In the genomic region with DNA sequence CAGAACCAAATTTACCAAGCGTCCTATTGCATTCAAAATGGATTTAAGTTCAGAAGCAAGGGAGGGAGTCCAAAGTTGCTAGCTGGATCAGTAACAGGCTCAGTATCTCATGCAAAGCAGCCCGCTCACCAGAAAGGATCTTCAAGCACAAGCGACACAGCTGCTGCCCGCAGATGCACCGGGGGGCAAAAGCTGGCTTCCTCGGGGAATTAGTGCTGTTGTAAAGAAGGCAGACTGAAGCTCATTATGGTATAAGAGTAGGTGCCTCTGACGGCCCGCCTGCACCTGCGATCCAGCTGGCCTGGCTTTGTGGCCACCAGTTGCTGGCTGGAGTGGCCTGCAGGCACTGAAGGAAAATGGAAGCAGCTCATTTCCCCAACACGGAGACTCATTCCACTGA, we compare ENCODE assay signal across 14 cellular contexts.
A peak's percentile ranks its signal among the peaks of the same experiment; 100 is the strongest.
DNase-seq lines count a peak whose midpoint lies in the region; ATAC-seq, FAIRE-seq and TF ChIP-seq lines count a peak whose summit lies in the region.
"Had no signal": no experiment of that assay in that cellular context is flagged by ENCODE, and none has a peak within 500 bp of the region (broad histone marks: within the 10 kb centered on the region; RNA-seq: fewer than 3 reads in every experiment).

No MANE protein-coding gene starts in this region.

- H2BK15ac ChIP-seq in mesenchymal stem cell (ENCODE audit: low read depth, poor library complexity, severe bottlenecking), result no peak overlapping the region

- peak; percentile 51 for FAIRE-seq in GM19239 (lab: Jason Lieb, UNC)

- H3K4me2 ChIP-seq in BLaER1 (peak overlapping the region; percentile 87), mesenchymal stem cell (ENCODE audit: low read length, poor library complexity, severe bottlenecking) (no peak overlapping the region)

- in situ Hi-C loops in KBM-7 (cut with MboI; ENCODE audit: low pct_unique_long_range_greater_than_20kb, low sequenced_read_pairs), result no loop called here

- H3K9ac ChIP-seq in BLaER1, result peak overlapping the region; percentile 83
- peak overlapping the region; percentile 49 for H3K9ac ChIP-seq in mesenchymal stem cell (ENCODE audit: low read length)

- H2BK5ac ChIP-seq in mesenchymal stem cell (ENCODE audit: low read depth, low read length, poor library complexity, severe bottlenecking), result no peak overlapping the region

- TF ChIP-seq CTCF in GM20000 (IDR thresholded peaks at IDR 0.05; ENCODE audit: extremely low read depth, missing control alignments), result no peak

- no peak overlapping the region for H4K8ac ChIP-seq in mesenchymal stem cell (ENCODE audit: low read length)

- ATAC-seq in esophagus mucosa, result no peak

- H4K20me1 ChIP-seq in BLaER1, result no peaks in the 10 kb centered on the region

- H3K79me1 ChIP-seq in mesenchymal stem cell (replicated peaks; ENCODE audit: low read length, poor library complexity, severe bottlenecking), result peaks cover 6% of the 10 kb centered on the region

- DNase-seq in GM19239 (ENCODE audit: insufficient read length, low spot score), result no peak
- peak; percentile 86 to 90 for DNase-seq in NCI-H526 (lab: John Stamatoyannopoulos, UW)
- no peak for DNase-seq in mesenchymal stem cell
- no peak for DNase-seq in HT-29 (ENCODE audit: low spot score)
- DNase-seq in GM20000 (ENCODE audit: low spot score), result no peak
- no peak for DNase-seq in KBM-7
- DNase-seq: activated CD4-positive, alpha-beta T cell treated with anti-CD3 and anti-CD28 coated beads, Interleukin-2, amount 50 U/mL, for 4 hours; central memory CD4-positive, alpha-beta T cell; NCI-H1105 treated with DMSO at 0.1 percent for 48 hours; NK-92 treated with Interleukin-12 subunit alpha and Interleukin-12 subunit beta, amount 100 ng/mL, for 24 hours; ovary had no signal

- H2AFZ ChIP-seq in mesenchymal stem cell (ENCODE audit: low read depth, low read length), result no peak overlapping the region

- H3K4me3 ChIP-seq in BLaER1, result peak overlapping the region; percentile 54
- peak overlapping the region in 1 of 2 experiments; percentile 64 for H3K4me3 ChIP-seq in mesenchymal stem cell (ENCODE audit: insufficient read depth in 1 of 2, low read depth in 1 of 2, low read length in 2 of 2)
- H3K4me3 ChIP-seq: ovary, suprapubic skin had no signal

- no peak overlapping the region for H2BK12ac ChIP-seq in mesenchymal stem cell (ENCODE audit: low read length in 2 of 2)

- H2AK5ac ChIP-seq in mesenchymal stem cell (ENCODE audit: low read length, severe bottlenecking), result no peak overlapping the region

- H3K14ac ChIP-seq in mesenchymal stem cell (ENCODE audit: low read length in 2 of 2), result no peak overlapping the region

- H3K27ac ChIP-seq in BLaER1 (peak overlapping the region; percentile 95), mesenchymal stem cell (ENCODE audit: low read length, poor library complexity, severe bottlenecking) (no peak overlapping the region)
- H3K27ac ChIP-seq: ovary had no signal

- H3K18ac ChIP-seq in mesenchymal stem cell (ENCODE audit: low read depth in 1 of 2, low read length in 2 of 2), result peak overlapping the region in 1 of 2 experiments; percentile 18

- 93% methylated on average over 10 of the region's 10 CpGs for WGBS in mesenchymal stem cell

- no peak overlapping the region for H2BK120ac ChIP-seq in mesenchymal stem cell (ENCODE audit: low read depth, low read length)

- H3K27me3 ChIP-seq in BLaER1 (no peaks in the 10 kb centered on the region), mesenchymal stem cell (ENCODE audit: control insufficient read depth in 1 of 2, insufficient read depth in 1 of 2, low read length in 2 of 2) (no peaks in the 10 kb centered on the region)
- H3K27me3 ChIP-seq: ovary, suprapubic skin had no signal

- H4K91ac ChIP-seq in mesenchymal stem cell (ENCODE audit: low read length), result no peak overlapping the region

- no peak overlapping the region for H3K4ac ChIP-seq in mesenchymal stem cell (ENCODE audit: low read depth in 1 of 2, low read length in 2 of 2)

- H3K4me1 ChIP-seq in BLaER1, result peaks cover 98% of the 10 kb centered on the region
- peaks cover 19% of the 10 kb centered on the region for H3K4me1 ChIP-seq in mesenchymal stem cell (ENCODE audit: control insufficient read depth, insufficient read depth, low read depth, low read length)

- peaks cover 19% of the 10 kb centered on the region for H3K36me3 ChIP-seq in BLaER1
- H3K36me3 ChIP-seq in mesenchymal stem cell (ENCODE audit: control insufficient read depth in 1 of 2, insufficient read depth in 2 of 2, low read depth in 1 of 2, low read length in 2 of 2), result peaks cover 0 to 21% of the 10 kb centered on the region in 2 experiments
- H3K36me3 ChIP-seq: ovary had no signal

- no peak overlapping the region for H3K23ac ChIP-seq in mesenchymal stem cell (ENCODE audit: low read length in 2 of 2)

- H3K9me3 ChIP-seq in BLaER1, result no peaks in the 10 kb centered on the region
- H3K9me3 ChIP-seq in mesenchymal stem cell (ENCODE audit: control insufficient read depth, low read length), result no peaks in the 10 kb centered on the region
- H3K9me3 ChIP-seq: ovary, suprapubic skin had no signal

Comparison
In these comparisons a context has a peak if more than half of its experiments do, and no peak if none do; other contexts are left out.
1. DNase-seq: peak in NCI-H526 (2 of 2); none in GM19239 (single experiment), mesenchymal stem cell (single experiment), HT-29 (single experiment), GM20000 (single experiment) and KBM-7 (single experiment).